In genomic region chr16:70711211-70711978, GRCh38 we compare ENCODE assay signal across 1 cellular context.
TF ChIP-seq lines count a peak whose summit lies in the region.

No MANE protein-coding gene starts in this region.

TF ChIP-seq in HepG2, 621 proteins besides CTCF, POLR2A, EP300 and RAD21 (continued from another document and continues in another):
- TF ChIP-seq TFE3 (CRISPR knock-in tag; IDR thresholded peaks at IDR 0.05), result peak; percentile 87
- no peak for TF ChIP-seq LCORL (IDR thresholded peaks at IDR 0.05)
- peak; percentile 83; the same call in 1 of the 2 replicates for TF ChIP-seq LCORL (CRISPR knock-in tag; IDR thresholded peaks at IDR 0.05)
- peak; percentile 61; the same call in 1 of the 2 replicates for TF ChIP-seq NR2F2 (IDR thresholded peaks at IDR 0.05; ENCODE audit: borderline replicate concordance, low read depth)
- TF ChIP-seq ZNF552 (CRISPR knock-in tag; IDR thresholded peaks at IDR 0.05; ENCODE audit: borderline replicate concordance), result peak; percentile 27; the same call in 1 of the 2 replicates
- TF ChIP-seq HNRNPUL1 (IDR thresholded peaks at IDR 0.05; ENCODE audit: low read depth, low read length), result no peak
- TF ChIP-seq ZNF503 (CRISPR knock-in tag; IDR thresholded peaks at IDR 0.05), result 0 out of 2 replicates have a peak, but pooled peaks have one; percentile 64
- peak; percentile 47; the same call in 1 of the 2 replicates for TF ChIP-seq ATF7-NPFF (CRISPR knock-in tag; IDR thresholded peaks at IDR 0.05; ENCODE audit: low read depth)
- no peak for TF ChIP-seq SMARCC2 (IDR thresholded peaks at IDR 0.05)
- TF ChIP-seq MZF1 (CRISPR knock-in tag; IDR thresholded peaks at IDR 0.05; ENCODE audit: borderline replicate concordance), result no peak
- no peak for TF ChIP-seq ZNF7 (CRISPR knock-in tag; IDR thresholded peaks at IDR 0.05)
- TF ChIP-seq FOXK2 (IDR thresholded peaks at IDR 0.05), result no peak
- TF ChIP-seq ZNF441 (CRISPR knock-in tag; IDR thresholded peaks at IDR 0.05; ENCODE audit: borderline replicate concordance), result peak; percentile 26; the same call in 1 of the 2 replicates
- TF ChIP-seq PHF21A (CRISPR knock-in tag; IDR thresholded peaks at IDR 0.05), result peak; percentile 96
- TF ChIP-seq PRDM4 (CRISPR knock-in tag; IDR thresholded peaks at IDR 0.05; ENCODE audit: borderline replicate concordance), result no peak
- 0 out of 2 replicates have a peak, but pooled peaks have one; percentile 23 for TF ChIP-seq NPAS2 (CRISPR knock-in tag; IDR thresholded peaks at IDR 0.05; ENCODE audit: borderline replicate concordance)
- 0 out of 2 replicates have a peak, but pooled peaks have one; percentile 23 for TF ChIP-seq ZNF205 (CRISPR knock-in tag; IDR thresholded peaks at IDR 0.05)
- no peak; the same call in 1 of the 2 replicates for TF ChIP-seq MTERF4 (CRISPR knock-in tag; IDR thresholded peaks at IDR 0.05)
- TF ChIP-seq ZNF414 (CRISPR knock-in tag; IDR thresholded peaks at IDR 0.05), result no peak
- TF ChIP-seq ZNF609 (CRISPR knock-in tag; IDR thresholded peaks at IDR 0.05; ENCODE audit: borderline replicate concordance), result peak; percentile 70
- TF ChIP-seq ZNF567 (CRISPR knock-in tag; IDR thresholded peaks at IDR 0.05; ENCODE audit: borderline replicate concordance), result peak; percentile 22; the same call in 1 of the 2 replicates
- peak; percentile 93; the same call in 1 of the 2 replicates for TF ChIP-seq ZNF224 (CRISPR knock-in tag; IDR thresholded peaks at IDR 0.05)
- TF ChIP-seq CBX5 (CRISPR knock-in tag; IDR thresholded peaks at IDR 0.05; ENCODE audit: borderline replicate concordance), result peak; percentile 83; the same call in 1 of the 2 replicates
- TF ChIP-seq MXD4 (CRISPR knock-in tag; IDR thresholded peaks at IDR 0.05), result peak; percentile 86; the same call in 1 of the 2 replicates
- TF ChIP-seq SMAD3 (CRISPR knock-in tag; IDR thresholded peaks at IDR 0.05), result peak; percentile 92
- TF ChIP-seq PAX8 (CRISPR knock-in tag; IDR thresholded peaks at IDR 0.05; ENCODE audit: borderline replicate concordance), result no peak
- peak; percentile 90 for TF ChIP-seq HDAC1 (CRISPR knock-in tag; IDR thresholded peaks at IDR 0.05)
- TF ChIP-seq ATF3 (CRISPR knock-in tag; IDR thresholded peaks at IDR 0.05), result no peak
- peak; percentile 55; the same call in 1 of the 2 replicates for TF ChIP-seq PPARG (CRISPR knock-in tag; conservative IDR thresholded peaks at IDR 0.05)
- TF ChIP-seq ZNF83 (CRISPR knock-in tag; IDR thresholded peaks at IDR 0.05; ENCODE audit: borderline replicate concordance), result no peak
- no peak for TF ChIP-seq ZNF207 (IDR thresholded peaks at IDR 0.05; ENCODE audit: borderline replicate concordance)
- peak; percentile 88 for TF ChIP-seq DPF2 (CRISPR knock-in tag; IDR thresholded peaks at IDR 0.05; ENCODE audit: borderline replicate concordance, low read depth)
- TF ChIP-seq ZNF597 (CRISPR knock-in tag; IDR thresholded peaks at IDR 0.05), result no peak
- TF ChIP-seq YEATS4 (CRISPR knock-in tag; IDR thresholded peaks at IDR 0.05; ENCODE audit: borderline replicate concordance), result peak; percentile 91
- peak; percentile 77 for TF ChIP-seq ZNF691 (CRISPR knock-in tag; IDR thresholded peaks at IDR 0.05; ENCODE audit: borderline replicate concordance, low read depth)
- TF ChIP-seq ZNF563 (CRISPR knock-in tag; IDR thresholded peaks at IDR 0.05), result peak; percentile 100
- TF ChIP-seq TFDP2 (CRISPR knock-in tag; IDR thresholded peaks at IDR 0.05), result peak; percentile 41; the same call in 1 of the 2 replicates
- peak; percentile 80; the same call in 1 of the 2 replicates for TF ChIP-seq ZBTB7A (CRISPR knock-in tag; IDR thresholded peaks at IDR 0.05)
- peak; percentile 91 for TF ChIP-seq HIC2 (CRISPR knock-in tag; IDR thresholded peaks at IDR 0.05; ENCODE audit: low read depth)
- TF ChIP-seq SAP130 (CRISPR knock-in tag; IDR thresholded peaks at IDR 0.05; ENCODE audit: low read depth), result peak; percentile 95
- peak; percentile 72 for TF ChIP-seq FOXO1 (CRISPR knock-in tag; IDR thresholded peaks at IDR 0.05)
- no peak for TF ChIP-seq STAT5B (CRISPR knock-in tag; IDR thresholded peaks at IDR 0.05)
- no peak for TF ChIP-seq SIN3B (IDR thresholded peaks at IDR 0.05; ENCODE audit: low read length)
- TF ChIP-seq TBP (CRISPR knock-in tag; IDR thresholded peaks at IDR 0.05), result no peak
- peak; percentile 92 for TF ChIP-seq ZFP90 (CRISPR knock-in tag; IDR thresholded peaks at IDR 0.05; ENCODE audit: borderline replicate concordance)
- TF ChIP-seq ERF (CRISPR knock-in tag; IDR thresholded peaks at IDR 0.05), result peak; percentile 84
- TF ChIP-seq TBL1XR1 (IDR thresholded peaks at IDR 0.05; ENCODE audit: borderline replicate concordance, low read length, partially characterized antibody), result no peak
